ENCODE assay signal across 21 cellular contexts in the genomic region with DNA sequence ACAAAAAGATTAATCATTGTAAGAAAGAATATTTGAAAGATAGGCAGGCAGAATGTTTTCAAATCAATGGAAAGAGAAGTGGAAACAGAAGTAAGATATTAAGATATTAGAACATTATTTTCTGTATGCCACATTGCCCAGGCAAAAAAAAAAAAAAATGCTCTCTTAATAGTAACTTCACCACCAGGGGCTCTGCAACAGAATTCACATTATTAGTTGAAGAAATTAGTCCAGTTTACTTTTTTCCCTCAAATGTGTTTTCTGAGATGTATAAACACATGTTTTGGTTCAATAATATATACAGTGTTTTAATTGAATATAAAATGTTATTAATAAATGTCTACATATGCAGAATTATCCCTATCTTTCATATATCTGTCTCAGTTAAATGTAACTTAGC.
DNase-seq lines count a peak whose midpoint lies in the region; TF ChIP-seq lines count a peak whose summit lies in the region.
"Had no signal": no experiment of that assay in that cellular context is flagged by ENCODE, and none has a peak within 500 bp of the region (broad histone marks: within the 10 kb centered on the region; RNA-seq: fewer than 3 reads in every experiment).

No MANE protein-coding gene starts in this region.

- H3K27ac ChIP-seq in 22Rv1 (no peak overlapping the region), RWPE1 (no peak overlapping the region)
- H3K27ac ChIP-seq: sigmoid colon, uterus had no signal

- peaks cover 1% of the 10 kb centered on the region for H3K9me3 Mint-ChIP-seq in glutamatergic neuron (ENCODE audit: unreplicated experiment)
- no peaks in the 10 kb centered on the region for H3K9me3 Mint-ChIP-seq in activated naive CD4-positive, alpha-beta T cell treated with anti-CD3 and anti-CD28 coated beads for 36 hours
- H3K9me3 Mint-ChIP-seq: activated CD4-positive, alpha-beta memory T cell treated with anti-CD3 and anti-CD28 coated beads for 36 hours; activated naive CD8-positive, alpha-beta T cell treated with anti-CD3 and anti-CD28 coated beads, Interleukin-2, amount 50 U/mL, for 24 hours; activated T-cell treated with anti-CD3 and anti-CD28 coated beads, Interleukin-2, amount 50 U/mL, for 4 hours had no signal

- intact Hi-C loops in activated naive CD4-positive, alpha-beta T cell treated with anti-CD3 and anti-CD28 coated beads for 36 hours (cut with micrococcal nuclease) = no loop called here

- CTCF ChIA-PET in RWPE1 (lab: Yijun Ruan, JAX) = no interaction called here
- CTCF ChIA-PET in activated naive CD4-positive, alpha-beta T cell treated with anti-CD3 and anti-CD28 coated beads for 36 hours (lab: Charles Lee) = no interaction called here

- 0 out of 2 replicates have a peak, but pooled peaks have one; percentile 10 for TF ChIP-seq CTCF in 22Rv1 (IDR thresholded peaks at IDR 0.05)
- peak; percentile 6 for TF ChIP-seq CTCF in GM12864 (IDR thresholded peaks at IDR 0.05; ENCODE audit: low read depth, low read length, missing control alignments)
- TF ChIP-seq CTCF in RWPE1 (conservative IDR thresholded peaks at IDR 0.05; ENCODE audit: low read depth) = 0 out of 2 replicates have a peak, but pooled peaks have one; percentile 12
- peak; percentile 38 for TF ChIP-seq CTCF in glutamatergic neuron (IDR thresholded peaks at IDR 0.05; ENCODE audit: partially characterized antibody, unreplicated experiment)

- no peak for DNase-seq in GM12864 (ENCODE audit: low read depth)
- DNase-seq in RWPE1 (ENCODE audit: low spot score) = no peak
- DNase-seq in glutamatergic neuron = no peak
- no peak for DNase-seq in Ammon's horn (ENCODE audit: low spot score)
- no peak for DNase-seq in activated naive CD4-positive, alpha-beta T cell treated with anti-CD3 and anti-CD28 coated beads for 36 hours
- DNase-seq in NK-92 treated with Interleukin-12 subunit alpha and Interleukin-12 subunit beta, amount 100 ng/mL, for 24 hours (lab: John Stamatoyannopoulos, UW) = no peak
- no peak for DNase-seq in dedifferentiated amniotic fluid mesenchymal stem cell (ENCODE audit: extremely low spot score)
- DNase-seq: activated CD4-positive, alpha-beta memory T cell treated with anti-CD3 and anti-CD28 coated beads for 36 hours; activated naive CD8-positive, alpha-beta T cell treated with anti-CD3 and anti-CD28 coated beads, Interleukin-2, amount 50 U/mL, for 24 hours; activated T-cell treated with anti-CD3 and anti-CD28 coated beads, Interleukin-2, amount 50 U/mL, for 4 hours; effector CD8-positive, alpha-beta T cell; GF-D8; left colon; mucosa of descending colon; NCI-H1436 treated with DMSO at 0.1 percent for 48 hours; occipital lobe; sigmoid colon; stimulated activated CD4-positive, alpha-beta T cell treated with anti-CD3 and anti-CD28 coated beads, Interleukin-2, amount 100 ng/mL, for 24 hours; T-helper 17 cell; uterus had no signal

- H3K27ac Mint-ChIP-seq in glutamatergic neuron (ENCODE audit: unreplicated experiment) = no peak overlapping the region
- H3K27ac Mint-ChIP-seq in activated naive CD4-positive, alpha-beta T cell treated with anti-CD3 and anti-CD28 coated beads for 36 hours = no peak overlapping the region
- H3K27ac Mint-ChIP-seq: activated CD4-positive, alpha-beta memory T cell treated with anti-CD3 and anti-CD28 coated beads for 36 hours; activated naive CD8-positive, alpha-beta T cell treated with anti-CD3 and anti-CD28 coated beads, Interleukin-2, amount 50 U/mL, for 24 hours; T-helper 17 cell had no signal

- no peaks in the 10 kb centered on the region for H3K4me1 Mint-ChIP-seq in glutamatergic neuron (ENCODE audit: low read depth, unreplicated experiment)
- no peaks in the 10 kb centered on the region for H3K4me1 Mint-ChIP-seq in activated naive CD4-positive, alpha-beta T cell treated with anti-CD3 and anti-CD28 coated beads for 36 hours (ENCODE audit: low read depth)
- H3K4me1 Mint-ChIP-seq: activated naive CD8-positive, alpha-beta T cell treated with anti-CD3 and anti-CD28 coated beads, Interleukin-2, amount 50 U/mL, for 24 hours had no signal

- no peak overlapping the region for H3K4me3 Mint-ChIP-seq in glutamatergic neuron (ENCODE audit: unreplicated experiment)
- H3K4me3 Mint-ChIP-seq in activated naive CD4-positive, alpha-beta T cell treated with anti-CD3 and anti-CD28 coated beads for 36 hours = no peak overlapping the region
- H3K4me3 Mint-ChIP-seq: activated CD4-positive, alpha-beta memory T cell treated with anti-CD3 and anti-CD28 coated beads for 36 hours; activated naive CD8-positive, alpha-beta T cell treated with anti-CD3 and anti-CD28 coated beads, Interleukin-2, amount 50 U/mL, for 24 hours; activated T-cell treated with anti-CD3 and anti-CD28 coated beads, Interleukin-2, amount 50 U/mL, for 4 hours; T-helper 17 cell had no signal

- H3K4me3 ChIP-seq in GM12864 (ENCODE audit: low read depth, low read length) = no peak overlapping the region
- H3K4me3 ChIP-seq: mucosa of descending colon, sigmoid colon, uterus had no signal

- H3K36me3 Mint-ChIP-seq in glutamatergic neuron (ENCODE audit: unreplicated experiment) = no peaks in the 10 kb centered on the region
- H3K36me3 Mint-ChIP-seq in activated naive CD4-positive, alpha-beta T cell treated with anti-CD3 and anti-CD28 coated beads for 36 hours (ENCODE audit: low read depth) = peaks cover 6% of the 10 kb centered on the region

- POLR2A ChIA-PET in RWPE1 (lab: Yijun Ruan, JAX; ENCODE audit: low non-redundant PET) = no interaction called here

- H3K27me3 Mint-ChIP-seq in glutamatergic neuron (ENCODE audit: unreplicated experiment) = no peaks in the 10 kb centered on the region
- no peaks in the 10 kb centered on the region for H3K27me3 Mint-ChIP-seq in activated naive CD4-positive, alpha-beta T cell treated with anti-CD3 and anti-CD28 coated beads for 36 hours (ENCODE audit: low read depth)
- H3K27me3 Mint-ChIP-seq: activated CD4-positive, alpha-beta memory T cell treated with anti-CD3 and anti-CD28 coated beads for 36 hours; activated naive CD8-positive, alpha-beta T cell treated with anti-CD3 and anti-CD28 coated beads, Interleukin-2, amount 50 U/mL, for 24 hours; T-helper 17 cell had no signal
